10 cellular contexts compared by ENCODE assay signal in genomic region chr6:33162471-33162870, GRCh38. TPM values are rescaled to one million over a fixed set of nuclear protein-coding genes. Genes with fewer than 3 reads are reported as not detected.
DNase-seq lines count a peak whose midpoint lies in the region; ATAC-seq, FAIRE-seq and TF ChIP-seq lines count a peak whose summit lies in the region.
"Had no signal": no experiment of that assay in that cellular context is flagged by ENCODE, and none has a peak within 500 bp of the region (broad histone marks: within the 10 kb centered on the region; RNA-seq: fewer than 3 reads in every experiment).

No MANE protein-coding gene starts in this region.

- DNase-seq in Caco-2: no peak
- peak; percentile 29 for DNase-seq in LHCN-M2 (ENCODE audit: low read depth)
- no peak for DNase-seq in glutamatergic neuron
- DNase-seq in endothelial cell (ENCODE audit: low spot score): no peak
- DNase-seq in D721Med (ENCODE audit: insufficient read length, low spot score): no peak
- DNase-seq: foreskin keratinocyte, NCI-H1092 had no signal

- BruUV-seq in Caco-2 (replicated peaks; lab: Mats Ljungman, UMichigan): no TSS peak

- peaks cover 8% of the 10 kb centered on the region for H3K27me3 Mint-ChIP-seq in Caco-2 (ENCODE audit: insufficient read depth, unreplicated experiment)
- H3K27me3 Mint-ChIP-seq in glutamatergic neuron (ENCODE audit: unreplicated experiment): peaks cover 9% of the 10 kb centered on the region
- peaks cover 9% of the 10 kb centered on the region for H3K27me3 Mint-ChIP-seq in endothelial cell (ENCODE audit: unreplicated experiment)
- H3K27me3 Mint-ChIP-seq: activated naive CD4-positive, alpha-beta T cell treated with anti-CD3 and anti-CD28 coated beads, Interleukin-2, amount 50 U/mL, for 24 hours had no signal

- no peaks in the 10 kb centered on the region for H3K36me3 Mint-ChIP-seq in Caco-2 (ENCODE audit: insufficient read depth, unreplicated experiment)
- no peaks in the 10 kb centered on the region for H3K36me3 Mint-ChIP-seq in glutamatergic neuron (ENCODE audit: unreplicated experiment)
- H3K36me3 Mint-ChIP-seq in endothelial cell (ENCODE audit: low read depth, unreplicated experiment): peaks cover 5% of the 10 kb centered on the region
- H3K36me3 Mint-ChIP-seq: activated naive CD4-positive, alpha-beta T cell treated with anti-CD3 and anti-CD28 coated beads, Interleukin-2, amount 50 U/mL, for 24 hours; memory B cell had no signal

- CTCF ChIA-PET in Caco-2 (lab: Charles Lee): interaction anchor here (0.7 to 1.5 kb wide), 3 partner anchors 10 to 37 kb away, joined by 4 to 6 read pairs (median 4); no protein-coding TSS in a partner anchor

- FAIRE-seq in D721Med (lab: Jason Lieb, UNC): no peak

- no peaks in the 10 kb centered on the region for H3K9me3 Mint-ChIP-seq in Caco-2 (ENCODE audit: unreplicated experiment)
- H3K9me3 Mint-ChIP-seq in glutamatergic neuron (ENCODE audit: unreplicated experiment): peaks cover 6% of the 10 kb centered on the region
- no peaks in the 10 kb centered on the region for H3K9me3 Mint-ChIP-seq in endothelial cell (ENCODE audit: unreplicated experiment)
- H3K9me3 Mint-ChIP-seq: activated naive CD4-positive, alpha-beta T cell treated with anti-CD3 and anti-CD28 coated beads, Interleukin-2, amount 50 U/mL, for 24 hours; memory B cell had no signal

- no peaks in the 10 kb centered on the region for H3K9me3 ChIP-seq in Caco-2

- no peak overlapping the region for H3K4me3 ChIP-seq in Caco-2 (ENCODE audit: low read depth, low read length)

- H3K4me1 Mint-ChIP-seq in Caco-2 (ENCODE audit: low read depth, unreplicated experiment) (peaks cover 12% of the 10 kb centered on the region), glutamatergic neuron (ENCODE audit: low read depth, unreplicated experiment) (no peaks in the 10 kb centered on the region), endothelial cell (ENCODE audit: unreplicated experiment) (peaks cover 16% of the 10 kb centered on the region)

- POLR2A ChIA-PET in Caco-2 (lab: Charles Lee): no interaction called here

- intact Hi-C loops in Caco-2 (cut with micrococcal nuclease; ENCODE audit: unreplicated experiment): loop anchor here (1.0 kb wide), 1 partner anchor 86 kb away; no protein-coding TSS in a partner anchor

- no peaks in the 10 kb centered on the region for H3K4me1 ChIP-seq in Caco-2

- peak overlapping the region; percentile 80 for H3K4me3 Mint-ChIP-seq in Caco-2 (ENCODE audit: unreplicated experiment)
- no peak overlapping the region for H3K4me3 Mint-ChIP-seq in glutamatergic neuron (ENCODE audit: unreplicated experiment)
- H3K4me3 Mint-ChIP-seq in endothelial cell (ENCODE audit: unreplicated experiment): no peak overlapping the region

- ATAC-seq in HG02870 (IDR thresholded peaks at IDR 0.05; ENCODE audit: unreplicated experiment): no peak
- ATAC-seq: foreskin keratinocyte had no signal

- no peaks in the 10 kb centered on the region; the same call in 1 of the 2 replicates for H3K27me3 ChIP-seq in Caco-2 (replicated peaks; ENCODE audit: control insufficient read depth, insufficient read depth, low read length)
- H3K27me3 ChIP-seq: foreskin keratinocyte had no signal

- TF ChIP-seq CTCF in Caco-2 (IDR thresholded peaks at IDR 0.05; ENCODE audit: insufficient read depth in 1 of 2, low read depth in 1 of 2, low read length in 1 of 2, severe bottlenecking in 1 of 2, unreplicated experiment in 1 of 2): no peak
- TF ChIP-seq CTCF in glutamatergic neuron (IDR thresholded peaks at IDR 0.05; ENCODE audit: partially characterized antibody, unreplicated experiment): no peak
- TF ChIP-seq CTCF in endothelial cell (IDR thresholded peaks at IDR 0.05; ENCODE audit: unreplicated experiment): no peak
- no peak for TF ChIP-seq CTCF in D721Med (IDR thresholded peaks at IDR 0.05; ENCODE audit: insufficient read depth, missing control alignments)

- H3K27ac Mint-ChIP-seq in Caco-2 (ENCODE audit: unreplicated experiment): no peak overlapping the region
- H3K27ac Mint-ChIP-seq in glutamatergic neuron (ENCODE audit: unreplicated experiment): peak overlapping the region; percentile 33
- H3K27ac Mint-ChIP-seq in endothelial cell (ENCODE audit: unreplicated experiment): no peak overlapping the region
- H3K27ac Mint-ChIP-seq: activated naive CD4-positive, alpha-beta T cell treated with anti-CD3 and anti-CD28 coated beads, Interleukin-2, amount 50 U/mL, for 24 hours had no signal

- H3K36me3 ChIP-seq in Caco-2 (ENCODE audit: control insufficient read depth, insufficient read depth, low read length): no peaks in the 10 kb centered on the region

RNA-seq across cellular contexts. Expression of gene COL11A2, which starts 29.8 kb away (rescaled TPM):
- total RNA-seq in Caco-2 (2022): 1.3 and 1.5 TPM in 2 replicates
- total RNA-seq in LHCN-M2 (2014; rRNA removed): 0.96 and 1.1 TPM in 2 replicates
- 0.96 TPM for polyA plus RNA-seq in LHCN-M2 (2012)
- 3.8 TPM for total RNA-seq in glutamatergic neuron (ENCODE audit: unreplicated experiment)
- 127 TPM for total RNA-seq in endothelial cell (ENCODE audit: unreplicated experiment)

RNA-seq across cellular contexts. Expression of gene RXRB, which starts 38.0 kb away (rescaled TPM):
- total RNA-seq in Caco-2 (2022) (29.5 and 30.4 TPM in 2 replicates), LHCN-M2 (2014; rRNA removed) (17.4 and 23.0 TPM in 2 replicates), glutamatergic neuron (ENCODE audit: unreplicated experiment) (45.3 TPM), endothelial cell (ENCODE audit: unreplicated experiment) (35.8 TPM)
- 26.9 TPM for polyA plus RNA-seq in LHCN-M2 (2012)

RNA-seq across cellular contexts. Expression of gene SLC39A7, which starts 38.2 kb away (rescaled TPM):
- total RNA-seq in Caco-2 (2022) (140 and 141 TPM in 2 replicates), LHCN-M2 (2014; rRNA removed) (91.9 and 104 TPM in 2 replicates), glutamatergic neuron (ENCODE audit: unreplicated experiment) (92.8 TPM), endothelial cell (ENCODE audit: unreplicated experiment) (108 TPM)
- polyA plus RNA-seq in LHCN-M2 (2012): 148 TPM

RNA-seq across cellular contexts. Expression of gene HSD17B8, which starts 42.0 kb away (rescaled TPM):
- 10.0 and 12.5 TPM in 2 replicates for total RNA-seq in Caco-2 (2022)
- 7.9 and 9.1 TPM in 2 replicates for total RNA-seq in LHCN-M2 (2014; rRNA removed)
- polyA plus RNA-seq in LHCN-M2 (2012): 6.5 TPM
- total RNA-seq in glutamatergic neuron (ENCODE audit: unreplicated experiment): 4.6 TPM
- total RNA-seq in endothelial cell (ENCODE audit: unreplicated experiment): 6.5 TPM

RNA-seq across cellular contexts. Expression of gene RING1, which starts 45.8 kb away (rescaled TPM):
- total RNA-seq in Caco-2 (2022) (31.3 and 32.0 TPM in 2 replicates), LHCN-M2 (2014; rRNA removed) (17.4 and 22.2 TPM in 2 replicates), glutamatergic neuron (ENCODE audit: unreplicated experiment) (37.3 TPM), endothelial cell (ENCODE audit: unreplicated experiment) (19.6 TPM)
- 58.5 TPM for polyA plus RNA-seq in LHCN-M2 (2012)

Comparison
In these comparisons a context has a peak if more than half of its experiments do, and no peak if none do; other contexts are left out.
1. RNA of gene COL11A2, which starts 29.8 kb away (total RNA-seq): 127 TPM in endothelial cell (single experiment); 3.8 TPM in glutamatergic neuron (single experiment), 1.3 to 1.5 TPM in Caco-2 and 0.96 to 1.1 TPM in LHCN-M2; every median in the first group is over 10 times any median in the second.